1 cellular context compared by ENCODE assay signal in genomic region chr17:68437979-68438877, GRCh38.
A peak's percentile ranks its signal among the peaks of the same experiment; 100 is the strongest.
TF ChIP-seq lines count a peak whose summit lies in the region.

No MANE protein-coding gene starts in this region.

TF ChIP-seq in K562, 482 proteins besides CTCF, POLR2A, EP300 and RAD21 (continued from another document and continues in another):
- TF ChIP-seq KDM1A (IDR thresholded peaks at IDR 0.05) (no peak), ZFX (CRISPR knock-in tag; IDR thresholded peaks at IDR 0.05) (no peak), PTTG1 (tag; IDR thresholded peaks at IDR 0.05; ENCODE audit: low read depth) (no peak), SRSF1 (IDR thresholded peaks at IDR 0.05; ENCODE audit: low read depth, low read length) (no peak), ZNF12 (CRISPR knock-in tag; IDR thresholded peaks at IDR 0.05) (no peak), LEF1 (IDR thresholded peaks at IDR 0.05) (peak; percentile 29; the same call in 1 of the 2 replicates), HBP1 (CRISPR knock-in tag; IDR thresholded peaks at IDR 0.05) (no peak), ZNF41 (CRISPR knock-in tag; conservative IDR thresholded peaks at IDR 0.05) (no peak), SMAD4 (CRISPR knock-in tag; conservative IDR thresholded peaks at IDR 0.05) (peak; percentile 85), ZNF24 (IDR thresholded peaks at IDR 0.05) (no peak), USF2 (CRISPR knock-in tag; IDR thresholded peaks at IDR 0.05) (no peak), HEY1 (CRISPR knock-in tag; IDR thresholded peaks at IDR 0.05; ENCODE audit: borderline replicate concordance) (no peak), ZNF121 (CRISPR knock-in tag; conservative IDR thresholded peaks at IDR 0.05) (no peak), MNT (conservative IDR thresholded peaks at IDR 0.05) (peak in 1 of 2 experiments; percentile 46; a peak in 1 of 4 replicates), PURB (CRISPR knock-in tag; IDR thresholded peaks at IDR 0.05; ENCODE audit: low read depth) (no peak), ID3 (CRISPR knock-in tag; IDR thresholded peaks at IDR 0.05) (no peak), ID3 (tag; IDR thresholded peaks at IDR 0.05) (peak; percentile 65; the same call in 1 of the 2 replicates), KLF13 (tag; IDR thresholded peaks at IDR 0.05; ENCODE audit: borderline replicate concordance, low read depth) (no peak), FOSL1 (tag; conservative IDR thresholded peaks at IDR 0.05) (peak; percentile 33; the same call in 1 of the 2 replicates), GATA2 (CRISPR knock-in tag; IDR thresholded peaks at IDR 0.05) (no peak), ZNF277 (CRISPR knock-in tag; IDR thresholded peaks at IDR 0.05; ENCODE audit: borderline replicate concordance) (no peak), IFI16 (CRISPR knock-in tag; IDR thresholded peaks at IDR 0.05) (no peak), SMAD1 (IDR thresholded peaks at IDR 0.05; ENCODE audit: low read depth, low read length, partially characterized antibody) (no peak), ADNP (tag; IDR thresholded peaks at IDR 0.05) (no peak), SAP30 (IDR thresholded peaks at IDR 0.05; ENCODE audit: borderline replicate concordance, insufficient read depth, low read depth, low read length, poor library complexity, severe bottlenecking) (no peak), RHOXF2B (CRISPR knock-in tag; conservative IDR thresholded peaks at IDR 0.05) (no peak), ETV5 (CRISPR knock-in tag; IDR thresholded peaks at IDR 0.05; ENCODE audit: low read depth) (peak; percentile 89), NR4A1 (CRISPR knock-in tag; IDR thresholded peaks at IDR 0.05) (peak; percentile 88; the same call in 1 of the 2 replicates), NR4A1 (tag; IDR thresholded peaks at IDR 0.05) (peak; percentile 22; the same call in 1 of the 2 replicates), FOXJ3 (CRISPR knock-in tag; IDR thresholded peaks at IDR 0.05) (no peak), NFRKB (IDR thresholded peaks at IDR 0.05; ENCODE audit: low read depth) (peak; percentile 69), MAFF (IDR thresholded peaks at IDR 0.05; ENCODE audit: low read length) (no peak), NCOR1 (IDR thresholded peaks at IDR 0.05) (peak; percentile 60), GTF2E2 (tag; IDR thresholded peaks at IDR 0.05) (no peak), PKNOX1 (IDR thresholded peaks at IDR 0.05) (no peak), GTF2F1 (IDR thresholded peaks at IDR 0.05; ENCODE audit: low read depth, low read length) (no peak), STAT5A (IDR thresholded peaks at IDR 0.05; ENCODE audit: borderline replicate concordance, low read length) (no peak), ZNF224 (CRISPR knock-in tag; IDR thresholded peaks at IDR 0.05) (no peak), ZNF696 (CRISPR knock-in tag; conservative IDR thresholded peaks at IDR 0.05) (no peak), SRSF3 (IDR thresholded peaks at IDR 0.05; ENCODE audit: insufficient read depth, low read length) (no peak), NCOA4 (IDR thresholded peaks at IDR 0.05; ENCODE audit: partially characterized antibody) (no peak), NFE2L1 (tag; IDR thresholded peaks at IDR 0.05; ENCODE audit: borderline replicate concordance, low read depth) (no peak), CBX2 (IDR thresholded peaks at IDR 0.05; ENCODE audit: insufficient read depth, low read length, poor library complexity, severe bottlenecking) (no peak), SMARCA5 (IDR thresholded peaks at IDR 0.05) (0 out of 2 replicates have a peak, but pooled peaks have one; percentile 16), BACH1 (tag; IDR thresholded peaks at IDR 0.05) (peak; percentile 79), RNF2 (IDR thresholded peaks at IDR 0.05) (peak; percentile 51; the same call in 1 of the 2 replicates)
- TF ChIP-seq, protein P1, sequence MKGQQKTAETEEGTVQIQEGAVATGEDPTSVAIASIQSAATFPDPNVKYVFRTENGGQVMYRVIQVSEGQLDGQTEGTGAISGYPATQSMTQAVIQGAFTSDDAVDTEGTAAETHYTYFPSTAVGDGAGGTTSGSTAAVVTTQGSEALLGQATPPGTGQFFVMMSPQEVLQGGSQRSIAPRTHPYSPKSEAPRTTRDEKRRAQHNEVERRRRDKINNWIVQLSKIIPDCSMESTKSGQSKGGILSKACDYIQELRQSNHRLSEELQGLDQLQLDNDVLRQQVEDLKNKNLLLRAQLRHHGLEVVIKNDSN (CRISPR knock-in tag; IDR thresholded peaks at IDR 0.05), result no peak
- TF ChIP-seq, protein P2, sequence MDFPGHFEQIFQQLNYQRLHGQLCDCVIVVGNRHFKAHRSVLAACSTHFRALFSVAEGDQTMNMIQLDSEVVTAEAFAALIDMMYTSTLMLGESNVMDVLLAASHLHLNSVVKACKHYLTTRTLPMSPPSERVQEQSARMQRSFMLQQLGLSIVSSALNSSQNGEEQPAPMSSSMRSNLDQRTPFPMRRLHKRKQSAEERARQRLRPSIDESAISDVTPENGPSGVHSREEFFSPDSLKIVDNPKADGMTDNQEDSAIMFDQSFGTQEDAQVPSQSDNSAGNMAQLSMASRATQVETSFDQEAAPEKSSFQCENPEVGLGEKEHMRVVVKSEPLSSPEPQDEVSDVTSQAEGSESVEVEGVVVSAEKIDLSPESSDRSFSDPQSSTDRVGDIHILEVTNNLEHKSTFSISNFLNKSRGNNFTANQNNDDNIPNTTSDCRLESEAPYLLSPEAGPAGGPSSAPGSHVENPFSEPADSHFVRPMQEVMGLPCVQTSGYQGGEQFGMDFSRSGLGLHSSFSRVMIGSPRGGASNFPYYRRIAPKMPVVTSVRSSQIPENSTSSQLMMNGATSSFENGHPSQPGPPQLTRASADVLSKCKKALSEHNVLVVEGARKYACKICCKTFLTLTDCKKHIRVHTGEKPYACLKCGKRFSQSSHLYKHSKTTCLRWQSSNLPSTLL (IDR thresholded peaks at IDR 0.05), result no peak
- TF ChIP-seq, protein P3, sequence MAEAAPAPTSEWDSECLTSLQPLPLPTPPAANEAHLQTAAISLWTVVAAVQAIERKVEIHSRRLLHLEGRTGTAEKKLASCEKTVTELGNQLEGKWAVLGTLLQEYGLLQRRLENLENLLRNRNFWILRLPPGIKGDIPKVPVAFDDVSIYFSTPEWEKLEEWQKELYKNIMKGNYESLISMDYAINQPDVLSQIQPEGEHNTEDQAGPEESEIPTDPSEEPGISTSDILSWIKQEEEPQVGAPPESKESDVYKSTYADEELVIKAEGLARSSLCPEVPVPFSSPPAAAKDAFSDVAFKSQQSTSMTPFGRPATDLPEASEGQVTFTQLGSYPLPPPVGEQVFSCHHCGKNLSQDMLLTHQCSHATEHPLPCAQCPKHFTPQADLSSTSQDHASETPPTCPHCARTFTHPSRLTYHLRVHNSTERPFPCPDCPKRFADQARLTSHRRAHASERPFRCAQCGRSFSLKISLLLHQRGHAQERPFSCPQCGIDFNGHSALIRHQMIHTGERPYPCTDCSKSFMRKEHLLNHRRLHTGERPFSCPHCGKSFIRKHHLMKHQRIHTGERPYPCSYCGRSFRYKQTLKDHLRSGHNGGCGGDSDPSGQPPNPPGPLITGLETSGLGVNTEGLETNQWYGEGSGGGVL (CRISPR knock-in tag; IDR thresholded peaks at IDR 0.05), result no peak
- TF ChIP-seq, protein P4, sequence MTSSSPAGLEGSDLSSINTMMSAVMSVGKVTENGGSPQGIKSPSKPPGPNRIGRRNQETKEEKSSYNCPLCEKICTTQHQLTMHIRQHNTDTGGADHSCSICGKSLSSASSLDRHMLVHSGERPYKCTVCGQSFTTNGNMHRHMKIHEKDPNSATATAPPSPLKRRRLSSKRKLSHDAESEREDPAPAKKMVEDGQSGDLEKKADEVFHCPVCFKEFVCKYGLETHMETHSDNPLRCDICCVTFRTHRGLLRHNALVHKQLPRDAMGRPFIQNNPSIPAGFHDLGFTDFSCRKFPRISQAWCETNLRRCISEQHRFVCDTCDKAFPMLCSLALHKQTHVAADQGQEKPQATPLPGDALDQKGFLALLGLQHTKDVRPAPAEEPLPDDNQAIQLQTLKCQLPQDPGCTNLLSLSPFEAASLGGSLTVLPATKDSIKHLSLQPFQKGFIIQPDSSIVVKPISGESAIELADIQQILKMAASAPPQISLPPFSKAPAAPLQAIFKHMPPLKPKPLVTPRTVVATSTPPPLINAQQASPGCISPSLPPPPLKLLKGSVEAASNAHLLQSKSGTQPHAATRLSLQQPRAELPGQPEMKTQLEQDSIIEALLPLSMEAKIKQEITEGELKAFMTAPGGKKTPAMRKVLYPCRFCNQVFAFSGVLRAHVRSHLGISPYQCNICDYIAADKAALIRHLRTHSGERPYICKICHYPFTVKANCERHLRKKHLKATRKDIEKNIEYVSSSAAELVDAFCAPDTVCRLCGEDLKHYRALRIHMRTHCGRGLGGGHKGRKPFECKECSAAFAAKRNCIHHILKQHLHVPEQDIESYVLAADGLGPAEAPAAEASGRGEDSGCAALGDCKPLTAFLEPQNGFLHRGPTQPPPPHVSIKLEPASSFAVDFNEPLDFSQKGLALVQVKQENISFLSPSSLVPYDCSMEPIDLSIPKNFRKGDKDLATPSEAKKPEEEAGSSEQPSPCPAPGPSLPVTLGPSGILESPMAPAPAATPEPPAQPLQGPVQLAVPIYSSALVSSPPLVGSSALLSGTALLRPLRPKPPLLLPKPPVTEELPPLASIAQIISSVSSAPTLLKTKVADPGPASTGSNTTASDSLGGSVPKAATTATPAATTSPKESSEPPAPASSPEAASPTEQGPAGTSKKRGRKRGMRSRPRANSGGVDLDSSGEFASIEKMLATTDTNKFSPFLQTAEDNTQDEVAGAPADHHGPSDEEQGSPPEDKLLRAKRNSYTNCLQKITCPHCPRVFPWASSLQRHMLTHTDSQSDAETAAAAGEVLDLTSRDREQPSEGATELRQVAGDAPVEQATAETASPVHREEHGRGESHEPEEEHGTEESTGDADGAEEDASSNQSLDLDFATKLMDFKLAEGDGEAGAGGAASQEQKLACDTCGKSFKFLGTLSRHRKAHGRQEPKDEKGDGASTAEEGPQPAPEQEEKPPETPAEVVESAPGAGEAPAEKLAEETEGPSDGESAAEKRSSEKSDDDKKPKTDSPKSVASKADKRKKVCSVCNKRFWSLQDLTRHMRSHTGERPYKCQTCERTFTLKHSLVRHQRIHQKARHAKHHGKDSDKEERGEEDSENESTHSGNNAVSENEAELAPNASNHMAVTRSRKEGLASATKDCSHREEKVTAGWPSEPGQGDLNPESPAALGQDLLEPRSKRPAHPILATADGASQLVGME (CRISPR knock-in tag; IDR thresholded peaks at IDR 0.05), result 0 out of 2 replicates have a peak, but pooled peaks have one; percentile 45
